10 cellular contexts compared by ENCODE assay signal in genomic region chr6:158003910-158004695, GRCh38. TPM values are rescaled to one million over a fixed set of nuclear protein-coding genes. Genes with fewer than 3 reads are reported as not detected.
DNase-seq lines count a peak whose midpoint lies in the region; ATAC-seq and TF ChIP-seq lines count a peak whose summit lies in the region.
"Had no signal": no experiment of that assay in that cellular context is flagged by ENCODE, and none has a peak within 500 bp of the region (broad histone marks: within the 10 kb centered on the region; RNA-seq: fewer than 3 reads in every experiment).

No MANE protein-coding gene starts in this region.

- no peak for TF ChIP-seq CTCF in CD4-positive, alpha-beta T cell (IDR thresholded peaks at IDR 0.05)
- no peak for TF ChIP-seq CTCF in fibroblast of the aortic adventitia (IDR thresholded peaks at IDR 0.05; ENCODE audit: insufficient read depth, low read length)
- no peak for TF ChIP-seq CTCF in prostate gland (IDR thresholded peaks at IDR 0.05)

- H3K27ac Mint-ChIP-seq in CD4-positive, alpha-beta T cell: peak overlapping the region; percentile 77
- peak overlapping the region; percentile 49 for H3K27ac Mint-ChIP-seq in T-helper 17 cell

- H3K27me3 ChIP-seq in CD4-positive, alpha-beta T cell (ENCODE audit: control insufficient read depth, insufficient read depth, low read length): no peaks in the 10 kb centered on the region
- no peaks in the 10 kb centered on the region for H3K27me3 ChIP-seq in prostate gland (replicated peaks; ENCODE audit: insufficient read depth)

- no peaks in the 10 kb centered on the region for H3K36me3 ChIP-seq in prostate gland

- H3K27me3 Mint-ChIP-seq in CD4-positive, alpha-beta T cell: no peaks in the 10 kb centered on the region
- H3K27me3 Mint-ChIP-seq in T-helper 17 cell: no peaks in the 10 kb centered on the region

- peaks cover 79% of the 10 kb centered on the region for H3K4me1 Mint-ChIP-seq in CD4-positive, alpha-beta T cell (ENCODE audit: low read depth)
- H3K4me1 Mint-ChIP-seq in T-helper 17 cell: peaks cover 64% of the 10 kb centered on the region

- H3K4me3 Mint-ChIP-seq in CD4-positive, alpha-beta T cell: peak overlapping the region; percentile 8
- peak overlapping the region; percentile 34 for H3K4me3 Mint-ChIP-seq in T-helper 17 cell

- no peaks in the 10 kb centered on the region for H3K9me3 Mint-ChIP-seq in CD4-positive, alpha-beta T cell

- intact Hi-C loops in CD4-positive, alpha-beta T cell (cut with DNase I, micrococcal nuclease): no loop called here
- intact Hi-C loops in prostate gland (cut with DNase I): loop anchor here (5.0 kb wide), 1 partner anchor 38 kb away; no protein-coding TSS in a partner anchor

- H3K9me3 ChIP-seq in CD4-positive, alpha-beta T cell (ENCODE audit: control insufficient read depth, low read length): no peaks in the 10 kb centered on the region
- no peaks in the 10 kb centered on the region for H3K9me3 ChIP-seq in T-helper 17 cell (ENCODE audit: control insufficient read depth, low read length, poor library complexity, severe bottlenecking)
- no peaks in the 10 kb centered on the region for H3K9me3 ChIP-seq in prostate gland

- no peak overlapping the region for H3K27ac ChIP-seq in CD4-positive, alpha-beta T cell (ENCODE audit: low read depth, low read length)
- H3K27ac ChIP-seq in prostate gland: peak overlapping the region; percentile 75 to 77

- POLR2A ChIA-PET in CD4-positive, alpha-beta T cell (lab: Charles Lee): interaction anchor here (0.9 to 1.4 kb wide), 4 partner anchors 9 to 54 kb away, joined by 3 to 5 read pairs (median 4); no protein-coding TSS in a partner anchor

- DNase-seq in CD4-positive, alpha-beta T cell: no peak
- DNase-seq in T-helper 17 cell: no peak
- DNase-seq in fibroblast of the aortic adventitia (ENCODE audit: low read depth): peak; percentile 27
- no peak for DNase-seq in prostate gland (ENCODE audit: low spot score)
- DNase-seq in NCI-H2227 (lab: John Stamatoyannopoulos, UW; ENCODE audit: unreplicated experiment): no peak
- DNase-seq in NCI-H774 (lab: John Stamatoyannopoulos, UW): no peak
- no peak for DNase-seq in NCI-H1105 (lab: John Stamatoyannopoulos, UW)
- no peak for DNase-seq in T-helper 9 cell
- DNase-seq: NCI-H1436 treated with DMSO at 0.1 percent for 48 hours, retina had no signal

- peaks cover 16% of the 10 kb centered on the region for H3K4me1 ChIP-seq in prostate gland (replicated peaks)

- CTCF ChIA-PET in CD4-positive, alpha-beta T cell (lab: Charles Lee): no interaction called here

- H3K4me3 ChIP-seq in fibroblast of the aortic adventitia (ENCODE audit: low read depth, low read length): no peak overlapping the region
- no peak overlapping the region for H3K4me3 ChIP-seq in prostate gland

- TF ChIP-seq POLR2A in prostate gland (IDR thresholded peaks at IDR 0.05): no peak

- WGBS in prostate gland: 71% methylated on average over 10 of the region's 10 CpGs

- H3K36me3 Mint-ChIP-seq in CD4-positive, alpha-beta T cell (ENCODE audit: low read depth): peaks cover 15% of the 10 kb centered on the region
- peaks cover 11% of the 10 kb centered on the region for H3K36me3 Mint-ChIP-seq in T-helper 17 cell (ENCODE audit: low read depth)

- ATAC-seq in CD4-positive, alpha-beta T cell (ENCODE audit: poor library complexity): no peak
- no peak for ATAC-seq in T-helper 17 cell

RNA-seq across cellular contexts. Expression of gene SYNJ2, which starts 22.4 kb away (rescaled TPM):
- total RNA-seq in CD4-positive, alpha-beta T cell: 10 to 100 TPM; 34.6 to 38.0 TPM
- total RNA-seq in T-helper 17 cell: 10 to 100 TPM; 43.6 to 45.0 TPM
- total RNA-seq in fibroblast of the aortic adventitia (ENCODE audit: low replicate concordance): 15.2 and 73.6 TPM in 2 replicates
- total RNA-seq in prostate gland: 10 to 100 TPM; 19.7 to 19.9 TPM
